ENCODE assay signal across 23 cellular contexts in the genomic region with DNA sequence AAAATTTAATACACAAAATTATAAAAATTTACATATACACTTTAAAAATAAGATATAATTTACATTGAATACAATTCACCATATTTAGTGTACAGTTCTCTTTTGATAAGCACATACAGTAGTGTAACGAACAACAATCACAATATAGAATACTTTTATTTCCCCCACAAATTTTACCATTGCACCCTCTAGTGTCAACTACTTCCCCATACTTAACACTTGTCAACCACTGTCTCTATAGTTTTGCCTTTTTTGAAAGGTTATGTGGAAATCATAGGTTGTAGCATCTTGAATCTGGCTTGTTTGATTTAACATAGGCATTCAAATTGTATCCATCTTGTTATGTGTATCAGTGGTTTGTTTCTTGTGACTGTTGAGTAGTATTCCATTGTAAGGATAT. TPM values are rescaled to one million over a fixed set of nuclear protein-coding genes. Genes with fewer than 3 reads are reported as not detected.
DNase-seq lines count a peak whose midpoint lies in the region; ATAC-seq and TF ChIP-seq lines count a peak whose summit lies in the region.
"Had no signal": no experiment of that assay in that cellular context is flagged by ENCODE, and none has a peak within 500 bp of the region (broad histone marks: within the 10 kb centered on the region; RNA-seq: fewer than 3 reads in every experiment).

No MANE protein-coding gene starts in this region.

- H3K4me3 Mint-ChIP-seq in osteocyte (ENCODE audit: unreplicated experiment), result no peak overlapping the region
- H3K4me3 Mint-ChIP-seq: activated CD4-positive, alpha-beta memory T cell treated with anti-CD3 and anti-CD28 coated beads, Interleukin-2, amount 10 ng/mL, durations not matched to agents 7 days and 5 days; activated naive CD8-positive, alpha-beta T cell treated with anti-CD3 and anti-CD28 coated beads for 36 hours; CD4-positive, CD25-positive, alpha-beta regulatory T cell; nephron progenitor cell had no signal

- H3K4me1 Mint-ChIP-seq in osteocyte (ENCODE audit: unreplicated experiment), result no peaks in the 10 kb centered on the region
- H3K4me1 Mint-ChIP-seq: activated CD4-positive, alpha-beta memory T cell treated with anti-CD3 and anti-CD28 coated beads, Interleukin-2, amount 10 ng/mL, durations not matched to agents 7 days and 5 days; activated naive CD8-positive, alpha-beta T cell treated with anti-CD3 and anti-CD28 coated beads for 36 hours; CD4-positive, CD25-positive, alpha-beta regulatory T cell; nephron progenitor cell had no signal

- no peaks in the 10 kb centered on the region for H3K9me3 Mint-ChIP-seq in osteocyte (ENCODE audit: unreplicated experiment)
- H3K9me3 Mint-ChIP-seq: activated naive CD8-positive, alpha-beta T cell treated with anti-CD3 and anti-CD28 coated beads for 36 hours had no signal

- no peaks in the 10 kb centered on the region for H3K36me3 ChIP-seq in brain microvascular endothelial cell (replicated peaks)
- H3K36me3 ChIP-seq: breast epithelium, Peyer's patch, tibial nerve had no signal

- H3K27me3 ChIP-seq in brain microvascular endothelial cell (replicated peaks), result no peaks in the 10 kb centered on the region
- H3K27me3 ChIP-seq: breast epithelium, Peyer's patch, tibial nerve had no signal

- no peaks in the 10 kb centered on the region for H3K36me3 Mint-ChIP-seq in osteocyte (ENCODE audit: unreplicated experiment)
- H3K36me3 Mint-ChIP-seq: activated naive CD8-positive, alpha-beta T cell treated with anti-CD3 and anti-CD28 coated beads for 36 hours; CD4-positive, CD25-positive, alpha-beta regulatory T cell had no signal

- H3K27ac ChIP-seq in brain microvascular endothelial cell, result no peak overlapping the region
- H3K27ac ChIP-seq: 22Rv1, breast epithelium, Peyer's patch, tibial nerve had no signal

- peaks cover 17% of the 10 kb centered on the region for H3K27me3 Mint-ChIP-seq in osteocyte (ENCODE audit: unreplicated experiment)

- H3K4me3 ChIP-seq in brain microvascular endothelial cell (ENCODE audit: low read depth, low read length), result no peak overlapping the region
- H3K4me3 ChIP-seq: breast epithelium, Peyer's patch, tibial nerve had no signal

- in situ Hi-C loops in brain microvascular endothelial cell (cut with HindIII; ENCODE audit: low pct_ligation_motif_present, low sequenced_read_pairs), result no loop called here

- no peak for ATAC-seq in HG02870 (IDR thresholded peaks at IDR 0.05; ENCODE audit: unreplicated experiment)

- DNase-seq in DMS53 (lab: John Stamatoyannopoulos, UW) (peak; percentile 32), DMS53 treated with DMSO at 0.1 percent for 48 hours (lab: John Stamatoyannopoulos, UW; ENCODE audit: unreplicated experiment) (no peak), NAMALWA (ENCODE audit: low spot score) (peak; percentile 9), brain microvascular endothelial cell (no peak), osteocyte (ENCODE audit: extremely low spot score, unreplicated experiment) (no peak), AG08395 (ENCODE audit: low spot score) (no peak), DMS153 (lab: John Stamatoyannopoulos, UW) (no peak)
- DNase-seq: activated CD4-positive, alpha-beta memory T cell treated with anti-CD3 and anti-CD28 coated beads, Interleukin-2, amount 10 ng/mL, durations not matched to agents 7 days and 5 days; activated naive CD8-positive, alpha-beta T cell treated with anti-CD3 and anti-CD28 coated beads for 36 hours; activated T-cell treated with anti-CD3 and anti-CD28 coated beads, Interleukin-2, amount 50 U/mL, for 48 hours; CD4-positive, CD25-positive, alpha-beta regulatory T cell; DMS79 treated with DMSO at 0.1 percent for 48 hours; HCEC 1CT; left cardiac atrium; MM.1S; NCI-H524 treated with DMSO at 0.1 percent for 48 hours; nephron progenitor cell; Peyer's patch; stimulated activated naive CD4-positive, alpha-beta T cell had no signal

- TF ChIP-seq CTCF in brain microvascular endothelial cell (IDR thresholded peaks at IDR 0.05; ENCODE audit: low read depth, low read length, missing control alignments) (peak; percentile 21), osteocyte (IDR thresholded peaks at IDR 0.05) (peak; percentile 27)

- H3K27ac Mint-ChIP-seq in osteocyte (ENCODE audit: unreplicated experiment), result no peak overlapping the region
- H3K27ac Mint-ChIP-seq: activated CD4-positive, alpha-beta memory T cell treated with anti-CD3 and anti-CD28 coated beads, Interleukin-2, amount 10 ng/mL, durations not matched to agents 7 days and 5 days; activated naive CD8-positive, alpha-beta T cell treated with anti-CD3 and anti-CD28 coated beads for 36 hours; nephron progenitor cell had no signal

RNA-seq across cellular contexts. Expression of a gene that starts 21.3 kb away (rescaled TPM):
- 24.9 and 29.2 TPM in 2 replicates for total RNA-seq in osteocyte

Comparison
In these comparisons a context has a peak if more than half of its experiments do, and no peak if none do; other contexts are left out.
1. DNase-seq: peak in DMS53 (single experiment) and NAMALWA (single experiment); none in DMS53 treated with DMSO at 0.1 percent for 48 hours (single experiment), brain microvascular endothelial cell (single experiment), osteocyte (single experiment), AG08395 (single experiment) and DMS153 (single experiment).